Comparison of ENCODE assay signal across 13 cellular contexts in genomic region chr5:148794729-148795590, GRCh38. TPM values are rescaled to one million over a fixed set of nuclear protein-coding genes. Genes with fewer than 3 reads are reported as not detected.
DNase-seq lines count a peak whose midpoint lies in the region; ATAC-seq and TF ChIP-seq lines count a peak whose summit lies in the region.
"Had no signal": no experiment of that assay in that cellular context is flagged by ENCODE, and none has a peak within 500 bp of the region (broad histone marks: within the 10 kb centered on the region; RNA-seq: fewer than 3 reads in every experiment).

No MANE protein-coding gene starts in this region.

- no peak overlapping the region for H2AFZ ChIP-seq in neural progenitor cell (replicated peaks)

- H3K27ac ChIP-seq in neural progenitor cell, result no peak overlapping the region
- H3K27ac ChIP-seq: left ventricle myocardium inferior had no signal

- H3K4me3 Mint-ChIP-seq in neural progenitor cell, result no peak overlapping the region
- H3K4me3 Mint-ChIP-seq: WTC11 had no signal

- no peak overlapping the region for H3K9ac ChIP-seq in neural progenitor cell

- H3K27ac Mint-ChIP-seq in neural progenitor cell, result no peak overlapping the region
- H3K27ac Mint-ChIP-seq: WTC11 had no signal

- H4K20me1 ChIP-seq in neural progenitor cell (ENCODE audit: low read depth), result no peaks in the 10 kb centered on the region

- peaks cover 3% of the 10 kb centered on the region for H3K4me1 ChIP-seq in neural progenitor cell

- peaks cover 4% of the 10 kb centered on the region for H3K4me1 Mint-ChIP-seq in neural progenitor cell
- H3K4me1 Mint-ChIP-seq: WTC11 had no signal

- DNase-seq in Daoy (ENCODE audit: low read depth), result peak; percentile 26
- DNase-seq in SIG-M5 treated with dmso at 0.1 percent for 504 hours (lab: John Stamatoyannopoulos, UW; ENCODE audit: unreplicated experiment), result peak; percentile 87
- DNase-seq in kidney glomerular epithelial cell (lab: John Stamatoyannopoulos, UW), result peak; percentile 20
- no peak for DNase-seq in neural progenitor cell (ENCODE audit: low spot score)
- DNase-seq in ureter (ENCODE audit: low spot score), result no peak
- no peak for DNase-seq in RKO (ENCODE audit: low spot score)
- DNase-seq: central memory CD4-positive, alpha-beta T cell; foreskin fibroblast; left ventricle myocardium inferior; posterior cingulate gyrus had no signal

- H3K9me3 Mint-ChIP-seq in neural progenitor cell, result no peaks in the 10 kb centered on the region
- H3K9me3 Mint-ChIP-seq: WTC11 had no signal

- TF ChIP-seq CTCF in neural progenitor cell (IDR thresholded peaks at IDR 0.05), result no peak

- no peaks in the 10 kb centered on the region for H3K79me2 ChIP-seq in neural progenitor cell (ENCODE audit: low read depth)

- H3K27me3 ChIP-seq in neural progenitor cell, result no peaks in the 10 kb centered on the region

- H3K9me3 ChIP-seq in neural progenitor cell (ENCODE audit: low read depth), result no peaks in the 10 kb centered on the region
- H3K9me3 ChIP-seq: left ventricle myocardium inferior had no signal

- no peak overlapping the region for H3K4me2 ChIP-seq in neural progenitor cell

- no peaks in the 10 kb centered on the region for H3F3A ChIP-seq in neural progenitor cell (ENCODE audit: low read depth)

- H3K4me3 ChIP-seq in neural progenitor cell, result no peak overlapping the region
- H3K4me3 ChIP-seq: left ventricle myocardium inferior had no signal

- no peaks in the 10 kb centered on the region for H3K36me3 ChIP-seq in neural progenitor cell
- H3K36me3 ChIP-seq: left ventricle myocardium inferior had no signal

- H3K36me3 Mint-ChIP-seq in neural progenitor cell, result no peaks in the 10 kb centered on the region
- H3K36me3 Mint-ChIP-seq: WTC11 had no signal

- ATAC-seq in HG03196 (IDR thresholded peaks at IDR 0.05; ENCODE audit: unreplicated experiment) (peak; percentile 29), HG03378 (IDR thresholded peaks at IDR 0.05; ENCODE audit: unreplicated experiment) (no peak)
- ATAC-seq: WTC11 had no signal

- H3K27me3 Mint-ChIP-seq in neural progenitor cell (ENCODE audit: insufficient read depth, low read depth), result peaks cover 4% of the 10 kb centered on the region

RNA-seq across cellular contexts. Expression of gene ADRB2, which starts 31.5 kb away (rescaled TPM):
- total RNA-seq in Daoy (2014; rRNA removed; shearing (Covaris generic)), result 2.1 and 3.7 TPM in 2 replicates
- total RNA-seq in neural progenitor cell (ENCODE audit: low replicate concordance) (0.32 and 0.40 TPM in 2 replicates), ureter (5.7 TPM)

Comparison
In these comparisons a context has a peak if more than half of its experiments do, and no peak if none do; other contexts are left out.
1. DNase-seq: peak in Daoy (single experiment), SIG-M5 treated with dmso at 0.1 percent for 504 hours (single experiment) and kidney glomerular epithelial cell (single experiment); none in neural progenitor cell (single experiment), ureter (single experiment) and RKO (single experiment).